In the genomic region with DNA sequence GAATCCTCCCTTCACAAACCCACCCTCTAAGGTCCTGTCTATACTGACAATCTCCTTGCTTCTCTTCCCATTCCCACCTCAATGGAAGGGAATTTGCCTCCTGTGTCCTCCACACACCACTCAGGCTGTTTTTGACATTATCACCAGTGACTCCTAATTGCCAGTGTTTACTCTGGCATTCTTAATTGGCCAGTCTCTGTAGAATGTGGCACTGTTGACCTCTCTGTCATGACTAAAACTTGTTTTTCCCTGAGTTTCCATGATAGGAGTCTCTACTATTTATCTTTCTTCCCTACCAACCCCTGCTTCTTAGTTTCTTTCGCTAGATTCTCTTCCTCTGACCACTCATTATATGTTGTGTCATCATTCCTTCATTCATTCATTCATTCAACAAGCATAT, we compare ENCODE assay signal across 17 cellular contexts. TPM values are rescaled to one million over a fixed set of nuclear protein-coding genes. Genes with fewer than 3 reads are reported as not detected.
DNase-seq lines count a peak whose midpoint lies in the region; ATAC-seq, FAIRE-seq and TF ChIP-seq lines count a peak whose summit lies in the region.
"Had no signal": no experiment of that assay in that cellular context is flagged by ENCODE, and none has a peak within 500 bp of the region (broad histone marks: within the 10 kb centered on the region; RNA-seq: fewer than 3 reads in every experiment).

No MANE protein-coding gene starts in this region.

- no peak for TF ChIP-seq CTCF in PC-9 (conservative IDR thresholded peaks at IDR 0.05)
- TF ChIP-seq CTCF in fibroblast of the aortic adventitia (IDR thresholded peaks at IDR 0.05; ENCODE audit: insufficient read depth, low read length): no peak
- TF ChIP-seq CTCF in pancreas (IDR thresholded peaks at IDR 0.05): no peak
- TF ChIP-seq CTCF in Caco-2 (IDR thresholded peaks at IDR 0.05; ENCODE audit: insufficient read depth in 1 of 2, low read depth in 1 of 2, low read length in 1 of 2, severe bottlenecking in 1 of 2, unreplicated experiment in 1 of 2): no peak

- no peak overlapping the region for H3K4me3 Mint-ChIP-seq in Caco-2 (ENCODE audit: unreplicated experiment)
- H3K4me3 Mint-ChIP-seq: CD4-positive, alpha-beta memory T cell had no signal

- DNase-seq in EH (ENCODE audit: low read depth) (peak; percentile 61), PC-9 (no peak), fibroblast of the aortic adventitia (ENCODE audit: low read depth) (peak; percentile 23), pancreas (no peak), Caco-2 (no peak), NCI-H1048 (lab: John Stamatoyannopoulos, UW) (no peak)
- DNase-seq in activated CD8-positive, alpha-beta memory T cell treated with anti-CD3 and anti-CD28 coated beads, Interleukin-2, amount 50 U/mL, for 4 hours: no peak
- DNase-seq: CD4-positive, alpha-beta memory T cell; NCI-H1417 treated with DMSO at 0.1 percent for 48 hours; NCI-H1930; NCI-H2171; NCI-H446 treated with DMSO at 0.1 percent for 48 hours; NK-92 treated with Interleukin-12 subunit alpha and Interleukin-12 subunit beta, amount 100 ng/mL, for 24 hours; OCI-M1; RPMI8226; SJCRH30 had no signal

- 35 to 52% methylated on average over 1 of the region's 1 CpG for WGBS in pancreas, 2 donors

- no peaks in the 10 kb centered on the region for H4K20me1 ChIP-seq in PC-9 (ENCODE audit: insufficient read depth)

- CTCF ChIA-PET in PC-9 (lab: Charles Lee) (no interaction called here), Caco-2 (lab: Charles Lee) (no interaction called here)

- no peaks in the 10 kb centered on the region for H3K27me3 ChIP-seq in PC-9 (ENCODE audit: insufficient read depth, low read depth)
- H3K27me3 ChIP-seq in pancreas: no peaks in the 10 kb centered on the region
- H3K27me3 ChIP-seq in Caco-2 (replicated peaks; ENCODE audit: control insufficient read depth, insufficient read depth, low read length): no peaks in the 10 kb centered on the region
- H3K27me3 ChIP-seq: SJCRH30 had no signal

- H3K9me3 ChIP-seq in PC-9 (ENCODE audit: insufficient read depth, low read depth) (no peaks in the 10 kb centered on the region), pancreas (no peaks in the 10 kb centered on the region), Caco-2 (no peaks in the 10 kb centered on the region)
- H3K9me3 ChIP-seq: SJCRH30 had no signal

- no peak overlapping the region for H3K27ac Mint-ChIP-seq in Caco-2 (ENCODE audit: unreplicated experiment)
- H3K27ac Mint-ChIP-seq: CD4-positive, alpha-beta memory T cell had no signal

- BruUV-seq in PC-9 (replicated peaks; lab: Mats Ljungman, UMichigan): no TSS peak
- no TSS peak for BruUV-seq in Caco-2 (replicated peaks; lab: Mats Ljungman, UMichigan)

- intact Hi-C loops in PC-9 (cut with micrococcal nuclease; ENCODE audit: unreplicated experiment) (no loop called here), pancreas (cut with DNase I) (no loop called here), Caco-2 (cut with micrococcal nuclease; ENCODE audit: unreplicated experiment) (no loop called here)

- ATAC-seq in pancreas (peak; percentile 42 to 63 (median 51)), GM18517 (IDR thresholded peaks at IDR 0.05; ENCODE audit: unreplicated experiment) (no peak)

- H3F3A ChIP-seq in PC-9 (ENCODE audit: insufficient read depth, low read depth): no peaks in the 10 kb centered on the region; the same call in 1 of the 2 replicates

- no peaks in the 10 kb centered on the region for H3K9me3 Mint-ChIP-seq in Caco-2 (ENCODE audit: unreplicated experiment)
- H3K9me3 Mint-ChIP-seq: CD4-positive, alpha-beta memory T cell had no signal

- H3K4me3 ChIP-seq in PC-9 (no peak overlapping the region), fibroblast of the aortic adventitia (ENCODE audit: low read depth, low read length) (no peak overlapping the region), pancreas (no peak overlapping the region), Caco-2 (ENCODE audit: low read depth, low read length) (no peak overlapping the region)
- H3K4me3 ChIP-seq: SJCRH30 had no signal

- H3K36me3 Mint-ChIP-seq in Caco-2 (ENCODE audit: insufficient read depth, unreplicated experiment): no peaks in the 10 kb centered on the region
- H3K36me3 Mint-ChIP-seq: CD4-positive, alpha-beta memory T cell had no signal

- H3K9me2 ChIP-seq in PC-9 (ENCODE audit: insufficient read depth): no peaks in the 10 kb centered on the region

- no peak overlapping the region for H3K4me2 ChIP-seq in PC-9

- H3K4me1 ChIP-seq in PC-9 (replicated peaks; ENCODE audit: insufficient read depth) (peaks cover 16% of the 10 kb centered on the region), pancreas (peaks cover 19 to 54% (median 40%) of the 10 kb centered on the region in 3 donors), Caco-2 (peaks cover 4% of the 10 kb centered on the region; the same call in 1 of the 2 replicates)
- H3K4me1 ChIP-seq: SJCRH30 had no signal

- POLR2A ChIA-PET in PC-9 (lab: Charles Lee; ENCODE audit: unreplicated experiment) (no interaction called here), Caco-2 (lab: Charles Lee) (no interaction called here)

- H3K27ac ChIP-seq in PC-9: peak overlapping the region; percentile 63; the same call in 1 of the 2 replicates
- peak overlapping the region in 2 of 4 donors; percentile 65 to 96 for H3K27ac ChIP-seq in pancreas
- H3K27ac ChIP-seq: SJCRH30 had no signal

- FAIRE-seq in pancreas (lab: Jason Lieb, UNC): no peak

- H3K79me2 ChIP-seq in PC-9 (ENCODE audit: low read depth): no peaks in the 10 kb centered on the region

- H3K36me3 ChIP-seq in PC-9 (ENCODE audit: low read depth) (no peaks in the 10 kb centered on the region), pancreas (no peaks in the 10 kb centered on the region), Caco-2 (ENCODE audit: control insufficient read depth, insufficient read depth, low read length) (no peaks in the 10 kb centered on the region)
- H3K36me3 ChIP-seq: SJCRH30 had no signal

- no peak overlapping the region for H2AFZ ChIP-seq in PC-9

- H3K27me3 Mint-ChIP-seq in Caco-2 (ENCODE audit: insufficient read depth, unreplicated experiment): no peaks in the 10 kb centered on the region

- no peaks in the 10 kb centered on the region for H3K4me1 Mint-ChIP-seq in Caco-2 (ENCODE audit: low read depth, unreplicated experiment)
- H3K4me1 Mint-ChIP-seq: CD4-positive, alpha-beta memory T cell had no signal

RNA-seq across cellular contexts. Expression of a gene that starts 12.1 kb away (rescaled TPM):
- total RNA-seq in PC-9 (2021): 0.65 and 0.74 TPM in 2 replicates
- 0.16 and 0.90 TPM in 2 replicates for total RNA-seq in fibroblast of the aortic adventitia (ENCODE audit: low replicate concordance)
- 10 to 100 TPM; 12.8 to 38.2 (median 28.4) TPM for total RNA-seq in pancreas
- polyA plus RNA-seq in pancreas: 10 to 100 TPM in 1 of 2 donors, 1 to 10 TPM in 1; 6.0 to 18.8 TPM
- not detected in 2 replicates for total RNA-seq in Caco-2 (2022)
- total RNA-seq: CD4-positive, alpha-beta memory T cell had no signal
- polyA plus RNA-seq: CD4-positive, alpha-beta memory T cell had no signal

Comparison
In these comparisons a context has a peak if more than half of its experiments do, and no peak if none do; other contexts are left out.
1. DNase-seq: peak in EH (single experiment) and fibroblast of the aortic adventitia (single experiment); none in PC-9 (0 of 2), pancreas (0 of 6), Caco-2 (0 of 2), activated CD8-positive, alpha-beta memory T cell treated with anti-CD3 and anti-CD28 coated beads, Interleukin-2, amount 50 U/mL, for 4 hours (single experiment) and NCI-H1048 (single experiment).